Comparison of ENCODE assay signal across 9 cellular contexts in genomic region chr21:43138944-43139343, GRCh38. TPM values are rescaled to one million over a fixed set of nuclear protein-coding genes. Genes with fewer than 3 reads are reported as not detected.
DNase-seq lines count a peak whose midpoint lies in the region; ATAC-seq, FAIRE-seq and TF ChIP-seq lines count a peak whose summit lies in the region.
"Not testable (repeated sequence)": the region's sequence is repeated elsewhere in the genome, so short reads cannot be mapped to it uniquely, and the experiment has no call there.
"Had no signal": no experiment of that assay in that cellular context is flagged by ENCODE, and none has a peak within 500 bp of the region (broad histone marks: within the 10 kb centered on the region; RNA-seq: fewer than 3 reads in every experiment).

No MANE protein-coding gene starts in this region.

- H3K27ac Mint-ChIP-seq in activated CD8-positive, alpha-beta T cell treated with anti-CD3 and anti-CD28 coated beads for 36 hours; endodermal cell: not testable (repeated sequence)

- H2BK15ac ChIP-seq in IMR-90 (ENCODE audit: low read depth, low read length), result not testable (repeated sequence)

- not testable (repeated sequence) for H2BK20ac ChIP-seq in IMR-90 (ENCODE audit: low read depth, low read length)

- CTCF ChIA-PET in IMR-90 (lab: Yijun Ruan, JAX); activated CD8-positive, alpha-beta T cell treated with anti-CD3 and anti-CD28 coated beads for 36 hours (lab: Charles Lee): not testable (repeated sequence)

- not testable (repeated sequence) for H3K79me1 ChIP-seq in IMR-90 (ENCODE audit: low read depth in 1 of 2, low read length in 2 of 2)

- dilution Hi-C loops in IMR-90 (cut with HindIII; ENCODE audit: low sequenced_read_pairs, unreplicated experiment), result not testable (repeated sequence)

- not testable (repeated sequence) for BruUV-seq in IMR-90 (replicated peaks; lab: Mats Ljungman, UMichigan)

- not testable (repeated sequence) for H3K18ac ChIP-seq in IMR-90 (ENCODE audit: low read depth, low read length)

- not testable (repeated sequence) for H3K9me3 Mint-ChIP-seq in activated CD8-positive, alpha-beta T cell treated with anti-CD3 and anti-CD28 coated beads for 36 hours; endodermal cell

- not testable (repeated sequence) for H4K5ac ChIP-seq in IMR-90 (ENCODE audit: low read depth, low read length)

- TF ChIP-seq POLR2A in GM12892 (IDR thresholded peaks at IDR 0.05; ENCODE audit: low read depth, low read length); IMR-90 (IDR thresholded peaks at IDR 0.05; ENCODE audit: low read depth, low read length); right lobe of liver (IDR thresholded peaks at IDR 0.05): not testable (repeated sequence)

- not testable (repeated sequence) for H3K9me1 ChIP-seq in IMR-90 (ENCODE audit: insufficient read depth, low read length)

- H3K4me2 ChIP-seq in IMR-90 (ENCODE audit: low read depth, low read length), result not testable (repeated sequence)

- H3K36me3 Mint-ChIP-seq in activated CD8-positive, alpha-beta T cell treated with anti-CD3 and anti-CD28 coated beads for 36 hours (ENCODE audit: low read depth); endodermal cell (ENCODE audit: low read depth): not testable (repeated sequence)

- not testable (repeated sequence) for H3K4me3 Mint-ChIP-seq in activated CD8-positive, alpha-beta T cell treated with anti-CD3 and anti-CD28 coated beads for 36 hours; endodermal cell

- not testable (repeated sequence) for H4K8ac ChIP-seq in IMR-90 (ENCODE audit: low read depth in 2 of 2, low read length in 2 of 2)

- H2AK5ac ChIP-seq in IMR-90 (ENCODE audit: low read depth, low read length), result not testable (repeated sequence)

- not testable (repeated sequence) for H3K4me1 ChIP-seq in IMR-90 (ENCODE audit: control insufficient read depth, insufficient read depth, low read length); endodermal cell (ENCODE audit: control insufficient read depth, insufficient read depth, low read length); left ventricle myocardium inferior; right lobe of liver; pancreas

- H3K9me3 ChIP-seq in IMR-90 (ENCODE audit: control insufficient read depth, insufficient read depth, low read length); endodermal cell (ENCODE audit: control insufficient read depth, low read length); left ventricle myocardium inferior (replicated peaks); right lobe of liver; pancreas: not testable (repeated sequence)

- H4K20me1 ChIP-seq in IMR-90 (ENCODE audit: insufficient read depth, low read length), result not testable (repeated sequence)

- intact Hi-C loops in IMR-90 (cut with micrococcal nuclease); activated CD8-positive, alpha-beta T cell treated with anti-CD3 and anti-CD28 coated beads for 36 hours (cut with micrococcal nuclease); left ventricle myocardium inferior (cut with micrococcal nuclease); right lobe of liver (cut with DNase I); pancreas (cut with DNase I): not testable (repeated sequence)

- not testable (repeated sequence) for H3K4ac ChIP-seq in IMR-90 (ENCODE audit: low read depth, low read length)

- in situ Hi-C loops in IMR-90 (cut with MboI; ENCODE audit: low sequenced_read_pairs), result not testable (repeated sequence)

- H4K91ac ChIP-seq in IMR-90 (ENCODE audit: insufficient read depth, low read depth, low read length), result not testable (repeated sequence)

- not testable (repeated sequence) for H3K4me3 ChIP-seq in IMR-90 (ENCODE audit: insufficient read depth, low read depth, low read length); endodermal cell (ENCODE audit: low read length); left ventricle myocardium inferior; right lobe of liver; pancreas

- H2AFZ ChIP-seq in IMR-90 (replicated peaks; ENCODE audit: low read length, poor library complexity), result not testable (repeated sequence)

- H3K14ac ChIP-seq in IMR-90 (replicated peaks; ENCODE audit: low read depth, low read length), result not testable (repeated sequence)

- FAIRE-seq in GM12892 (lab: Jason Lieb, UNC), result peak; percentile 95
- not testable (repeated sequence) for FAIRE-seq in pancreas (lab: Jason Lieb, UNC)

- TF ChIP-seq RAD21 in IMR-90 (IDR thresholded peaks at IDR 0.05; ENCODE audit: low read length), result not testable (repeated sequence)

- ATAC-seq in IMR-90 (ENCODE audit: low read depth) (peak; percentile 73; the same call in 1 of the 2 replicates), right lobe of liver (peak; percentile 74 to 91 (median 82)), pancreas (peak in 3 of 4 donors; percentile 76 to 93 (median 78))
- peak; percentile 47 for ATAC-seq in activated CD8-positive, alpha-beta T cell treated with anti-CD3 and anti-CD28 coated beads for 36 hours

- POLR2A ChIA-PET in IMR-90 (lab: Charles Lee; ENCODE audit: unreplicated experiment); activated CD8-positive, alpha-beta T cell treated with anti-CD3 and anti-CD28 coated beads for 36 hours (lab: Charles Lee): not testable (repeated sequence)

- not testable (repeated sequence) for TF ChIP-seq CTCF in IMR-90 (conservative IDR thresholded peaks at IDR 0.05; ENCODE audit: low read depth, low read length); activated CD8-positive, alpha-beta T cell treated with anti-CD3 and anti-CD28 coated beads for 36 hours (IDR thresholded peaks at IDR 0.05); pancreas (IDR thresholded peaks at IDR 0.05)
- peak; percentile 40 for TF ChIP-seq CTCF in endodermal cell (conservative IDR thresholded peaks at IDR 0.05)
- peak; percentile 29 for TF ChIP-seq CTCF in left ventricle myocardium inferior (IDR thresholded peaks at IDR 0.05; ENCODE audit: borderline replicate concordance)
- peak in 1 of 4 donors; percentile 12 for TF ChIP-seq CTCF in right lobe of liver (IDR thresholded peaks at IDR 0.05)

- not testable (repeated sequence) for H3K9ac ChIP-seq in IMR-90 (ENCODE audit: low read depth, low read length); endodermal cell (ENCODE audit: extremely low read depth, low read length, poor library complexity, severe bottlenecking)

- H2AK9ac ChIP-seq in IMR-90 (replicated peaks; ENCODE audit: low read depth, low read length, poor library complexity), result not testable (repeated sequence)

- not testable (repeated sequence) for H3K27me3 ChIP-seq in IMR-90 (ENCODE audit: control insufficient read depth, insufficient read depth, low read length); endodermal cell (ENCODE audit: control insufficient read depth, insufficient read depth, low read length, poor library complexity, severe bottlenecking); left ventricle myocardium inferior (ENCODE audit: low read depth); right lobe of liver; pancreas

- not testable (repeated sequence) for H3K27ac ChIP-seq in IMR-90 (ENCODE audit: insufficient read depth, low read length); endodermal cell (ENCODE audit: low read depth, low read length); left ventricle myocardium inferior (replicated peaks); right lobe of liver; pancreas

- H3K56ac ChIP-seq in IMR-90 (ENCODE audit: extremely low read depth, insufficient read depth, low read length), result not testable (repeated sequence)

- not testable (repeated sequence) for H3K27me3 Mint-ChIP-seq in activated CD8-positive, alpha-beta T cell treated with anti-CD3 and anti-CD28 coated beads for 36 hours; endodermal cell (ENCODE audit: insufficient read depth)

- no CpG with 5 or more reads among the region's 8 CpGs for WGBS in IMR-90 (ENCODE audit: extremely low coverage in 2 of 2, insufficient read length in 1 of 2), 2 experiments
- WGBS in endodermal cell (ENCODE audit: insufficient coverage in 1 of 2, insufficient read length in 1 of 2), 2 experiments, result no CpG with 5 or more reads among the region's 8 CpGs
- no CpG with 5 or more reads among the region's 8 CpGs for WGBS in right lobe of liver (ENCODE audit: insufficient coverage, low coverage, low lambda C conversion rate, missing lambda C conversion rate)
- 0 to 10% methylated on average over 2 of the region's 8 CpGs for WGBS in pancreas, 2 donors

- not testable (repeated sequence) for H3K4me1 Mint-ChIP-seq in activated CD8-positive, alpha-beta T cell treated with anti-CD3 and anti-CD28 coated beads for 36 hours (ENCODE audit: low read depth); endodermal cell

- not testable (repeated sequence) for H3K23ac ChIP-seq in IMR-90 (ENCODE audit: low read depth, low read length)

- DNase-seq in GM12892 (ENCODE audit: insufficient read length); IMR-90; activated CD8-positive, alpha-beta T cell treated with anti-CD3 and anti-CD28 coated beads for 36 hours; endodermal cell; left ventricle myocardium inferior; right lobe of liver; pancreas: not testable (repeated sequence)

- H2BK120ac ChIP-seq in IMR-90 (ENCODE audit: low read depth, low read length), result not testable (repeated sequence)

- not testable (repeated sequence) for H2BK5ac ChIP-seq in IMR-90 (ENCODE audit: low read depth, low read length, poor library complexity, severe bottlenecking)

- not testable (repeated sequence) for H3K36me3 ChIP-seq in IMR-90 (ENCODE audit: control insufficient read depth, insufficient read depth, low read length); endodermal cell (ENCODE audit: control insufficient read depth, insufficient read depth, low read length); left ventricle myocardium inferior; right lobe of liver; pancreas

RNA-seq across cellular contexts. Expression of gene CRYAA, which starts 29.9 kb away (rescaled TPM):
- polyA plus RNA-seq in GM12892 (2012; ENCODE audit: missing spikeins), result not detected
- total RNA-seq in IMR-90 (2012; rRNA removed) (not detected in 2 replicates), endodermal cell (not detected), left ventricle myocardium inferior (not detected), right lobe of liver (10 to 100 TPM in 2 of 6 experiments, under 1 TPM in 2, not detected in 2; 0.80 to 17.2 (median 5.7) TPM), pancreas (not detected)
- polyA plus RNA-seq in IMR-90 (2012; rRNA removed) (not detected in 2 replicates), pancreas (not detected)
- not detected in 2 replicates for polyA plus RNA-seq in IMR-90 (2012; cell fraction: cytosol; rRNA removed)
- polyA plus RNA-seq in IMR-90 (2012; cell fraction: nucleus; rRNA removed; ENCODE audit: low replicate concordance), result not detected in 2 replicates
- total RNA-seq in activated CD8-positive, alpha-beta T cell treated with anti-CD3 and anti-CD28 coated beads for 36 hours, result not detected
- not detected for polyA plus RNA-seq in endodermal cell (2013, experiment 1 of 2)
- not detected for polyA plus RNA-seq in endodermal cell (2013, experiment 2 of 2)
- total RNA-seq: A673, H4 had no signal

RNA-seq across cellular contexts. Expression of gene U2AF1, which starts 31.6 kb away (rescaled TPM):
- 26.6 TPM for polyA plus RNA-seq in GM12892 (2012; ENCODE audit: missing spikeins)
- total RNA-seq in IMR-90 (2012; rRNA removed) (6.5 and 16.4 TPM in 2 replicates), endodermal cell (100 to 1,000 TPM in 1 of 2 donors, 10 to 100 TPM in 1; 61.8 to 135 TPM), left ventricle myocardium inferior (20.6 TPM), right lobe of liver (10 to 100 TPM in 4 of 6 experiments, 1 to 10 TPM in 2; 9.6 to 18.6 (median 14.0) TPM), pancreas (10 to 100 TPM in 5 of 6 donors, 1 to 10 TPM in 1; 3.9 to 30.5 (median 15.0) TPM)
- polyA plus RNA-seq in IMR-90 (2012; rRNA removed) (8.5 and 10.5 TPM in 2 replicates), pancreas (10 to 100 TPM; 27.0 to 27.6 TPM)
- 81.9 and 88.1 TPM in 2 replicates for polyA plus RNA-seq in IMR-90 (2012; cell fraction: cytosol; rRNA removed)
- polyA plus RNA-seq in IMR-90 (2012; cell fraction: nucleus; rRNA removed; ENCODE audit: low replicate concordance), result 68.4 and 157 TPM in 2 replicates
- 10 to 100 TPM; 21.9 to 31.3 TPM for total RNA-seq in activated CD8-positive, alpha-beta T cell treated with anti-CD3 and anti-CD28 coated beads for 36 hours
- polyA plus RNA-seq in endodermal cell (2013, experiment 1 of 2), result 137 TPM
- 112 TPM for polyA plus RNA-seq in endodermal cell (2013, experiment 2 of 2)
